18 cellular contexts compared by ENCODE assay signal in the genomic region with DNA sequence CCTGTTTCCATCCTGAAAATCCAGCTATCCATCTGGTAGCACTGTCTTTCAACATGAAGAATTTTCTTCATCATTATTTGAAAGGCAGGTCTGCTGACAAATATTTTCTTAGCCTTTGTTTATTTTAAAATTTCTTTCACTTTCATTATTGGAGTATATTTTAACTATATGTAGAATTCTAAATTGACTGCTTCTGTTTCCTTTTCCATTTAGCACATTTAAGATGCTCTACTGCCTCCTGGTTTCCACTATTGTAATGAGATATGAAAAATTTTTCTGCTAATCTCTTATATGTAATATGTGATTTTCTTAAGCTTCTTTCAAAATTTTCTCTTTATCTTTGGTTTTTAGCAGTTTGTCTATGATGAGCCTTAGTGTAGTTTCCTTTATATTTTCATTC.
"Had no signal": no experiment of that assay in that cellular context is flagged by ENCODE, and none has a peak within 500 bp of the region (broad histone marks: within the 10 kb centered on the region; RNA-seq: fewer than 3 reads in every experiment).

No MANE protein-coding gene starts in this region.

- H3K4me3 ChIP-seq: esophagus muscularis mucosa, lower lobe of right lung, right lobe of liver, testis had no signal

- H3K4me3 Mint-ChIP-seq: natural killer cell; stimulated activated memory B cell treated with anti-CD40 and anti-IgM and Interleukin-4, amounts not matched to agents 10 μg/mL and 1 μg/mL and 100 μg/mL, for 72 hours; type B pancreatic cell had no signal

- ATAC-seq: activated naive CD4-positive, alpha-beta T cell treated with anti-CD3 and anti-CD28 coated beads, Interleukin-2, amount 50 U/mL, for 72 hours; lower lobe of right lung; natural killer cell; right lobe of liver; stimulated activated memory B cell treated with anti-CD40 and anti-IgM and Interleukin-4, amounts not matched to agents 10 μg/mL and 1 μg/mL and 100 μg/mL, for 72 hours had no signal

- H3K9me3 Mint-ChIP-seq: natural killer cell; stimulated activated memory B cell treated with anti-CD40 and anti-IgM and Interleukin-4, amounts not matched to agents 10 μg/mL and 1 μg/mL and 100 μg/mL, for 72 hours had no signal

- H3K4me1 Mint-ChIP-seq: stimulated activated memory B cell treated with anti-CD40 and anti-IgM and Interleukin-4, amounts not matched to agents 10 μg/mL and 1 μg/mL and 100 μg/mL, for 72 hours had no signal

- H3K27ac Mint-ChIP-seq: activated naive CD4-positive, alpha-beta T cell treated with anti-CD3 and anti-CD28 coated beads, Interleukin-2, amount 50 U/mL, for 72 hours; natural killer cell; stimulated activated memory B cell treated with anti-CD40 and anti-IgM and Interleukin-4, amounts not matched to agents 10 μg/mL and 1 μg/mL and 100 μg/mL, for 72 hours; type B pancreatic cell had no signal

- DNase-seq: activated CD4-positive, alpha-beta T cell treated with anti-CD3 and anti-CD28 coated beads for 1 hour; activated gamma-delta T cell; amniotic stem cell; dermis blood vessel endothelial cell; effector memory CD4-positive, alpha-beta T cell; foreskin fibroblast; hippocampal formation; lower lobe of right lung; natural killer cell; right lobe of liver; small intestine; stimulated activated CD4-positive, alpha-beta T cell treated with anti-CD3 and anti-CD28 coated beads, Interleukin-15, amount 100 ng/mL, for 24 hours; stimulated activated CD4-positive, alpha-beta T cell treated with anti-CD3 and anti-CD28 coated beads, Interleukin-4, amount 100 ng/mL, for 24 hours; testis had no signal

- H3K27me3 Mint-ChIP-seq: stimulated activated memory B cell treated with anti-CD40 and anti-IgM and Interleukin-4, amounts not matched to agents 10 μg/mL and 1 μg/mL and 100 μg/mL, for 72 hours; type B pancreatic cell had no signal
